1 cellular context compared by ENCODE assay signal in the genomic region with DNA sequence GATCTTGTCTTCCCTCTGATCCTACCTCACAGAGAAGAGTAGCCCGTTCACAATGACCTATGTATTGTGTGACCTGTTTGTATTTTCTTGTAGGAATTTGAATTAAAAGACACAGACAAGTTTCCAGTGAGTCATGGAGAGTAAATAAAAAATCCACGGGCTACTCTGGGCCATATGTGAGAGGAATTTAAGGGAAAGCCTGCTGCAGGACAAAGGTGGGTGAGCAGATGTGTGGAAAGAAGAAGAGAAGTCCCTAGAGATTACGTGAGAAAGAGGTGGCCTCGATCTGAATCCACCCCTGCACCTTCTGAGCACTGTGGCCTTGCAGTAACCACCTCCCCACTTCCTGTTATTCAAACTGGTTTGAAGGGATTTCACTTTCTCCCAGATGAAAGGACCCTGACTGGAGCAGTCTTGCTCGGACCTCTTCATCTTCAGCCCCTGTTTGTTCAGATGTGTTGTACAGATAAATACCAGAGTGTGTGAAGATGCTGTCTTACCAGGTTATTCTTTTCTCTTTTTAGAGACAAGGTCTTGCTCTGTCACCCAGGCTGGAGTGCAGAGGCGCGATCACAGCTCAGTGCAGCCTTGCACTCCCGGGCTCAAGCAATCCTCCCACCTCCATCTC.
TF ChIP-seq lines count a peak whose summit lies in the region.

No MANE protein-coding gene starts in this region.

TF ChIP-seq in HepG2, 621 proteins besides CTCF, POLR2A, EP300 and RAD21 (continued from another document):
- TF ChIP-seq, protein P1, sequence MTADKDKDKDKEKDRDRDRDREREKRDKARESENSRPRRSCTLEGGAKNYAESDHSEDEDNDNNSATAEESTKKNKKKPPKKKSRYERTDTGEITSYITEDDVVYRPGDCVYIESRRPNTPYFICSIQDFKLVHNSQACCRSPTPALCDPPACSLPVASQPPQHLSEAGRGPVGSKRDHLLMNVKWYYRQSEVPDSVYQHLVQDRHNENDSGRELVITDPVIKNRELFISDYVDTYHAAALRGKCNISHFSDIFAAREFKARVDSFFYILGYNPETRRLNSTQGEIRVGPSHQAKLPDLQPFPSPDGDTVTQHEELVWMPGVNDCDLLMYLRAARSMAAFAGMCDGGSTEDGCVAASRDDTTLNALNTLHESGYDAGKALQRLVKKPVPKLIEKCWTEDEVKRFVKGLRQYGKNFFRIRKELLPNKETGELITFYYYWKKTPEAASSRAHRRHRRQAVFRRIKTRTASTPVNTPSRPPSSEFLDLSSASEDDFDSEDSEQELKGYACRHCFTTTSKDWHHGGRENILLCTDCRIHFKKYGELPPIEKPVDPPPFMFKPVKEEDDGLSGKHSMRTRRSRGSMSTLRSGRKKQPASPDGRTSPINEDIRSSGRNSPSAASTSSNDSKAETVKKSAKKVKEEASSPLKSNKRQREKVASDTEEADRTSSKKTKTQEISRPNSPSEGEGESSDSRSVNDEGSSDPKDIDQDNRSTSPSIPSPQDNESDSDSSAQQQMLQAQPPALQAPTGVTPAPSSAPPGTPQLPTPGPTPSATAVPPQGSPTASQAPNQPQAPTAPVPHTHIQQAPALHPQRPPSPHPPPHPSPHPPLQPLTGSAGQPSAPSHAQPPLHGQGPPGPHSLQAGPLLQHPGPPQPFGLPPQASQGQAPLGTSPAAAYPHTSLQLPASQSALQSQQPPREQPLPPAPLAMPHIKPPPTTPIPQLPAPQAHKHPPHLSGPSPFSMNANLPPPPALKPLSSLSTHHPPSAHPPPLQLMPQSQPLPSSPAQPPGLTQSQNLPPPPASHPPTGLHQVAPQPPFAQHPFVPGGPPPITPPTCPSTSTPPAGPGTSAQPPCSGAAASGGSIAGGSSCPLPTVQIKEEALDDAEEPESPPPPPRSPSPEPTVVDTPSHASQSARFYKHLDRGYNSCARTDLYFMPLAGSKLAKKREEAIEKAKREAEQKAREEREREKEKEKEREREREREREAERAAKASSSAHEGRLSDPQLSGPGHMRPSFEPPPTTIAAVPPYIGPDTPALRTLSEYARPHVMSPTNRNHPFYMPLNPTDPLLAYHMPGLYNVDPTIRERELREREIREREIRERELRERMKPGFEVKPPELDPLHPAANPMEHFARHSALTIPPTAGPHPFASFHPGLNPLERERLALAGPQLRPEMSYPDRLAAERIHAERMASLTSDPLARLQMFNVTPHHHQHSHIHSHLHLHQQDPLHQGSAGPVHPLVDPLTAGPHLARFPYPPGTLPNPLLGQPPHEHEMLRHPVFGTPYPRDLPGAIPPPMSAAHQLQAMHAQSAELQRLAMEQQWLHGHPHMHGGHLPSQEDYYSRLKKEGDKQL (CRISPR knock-in tag; IDR thresholded peaks at IDR 0.05; ENCODE audit: low read depth) = no peak
- TF ChIP-seq, protein P2, sequence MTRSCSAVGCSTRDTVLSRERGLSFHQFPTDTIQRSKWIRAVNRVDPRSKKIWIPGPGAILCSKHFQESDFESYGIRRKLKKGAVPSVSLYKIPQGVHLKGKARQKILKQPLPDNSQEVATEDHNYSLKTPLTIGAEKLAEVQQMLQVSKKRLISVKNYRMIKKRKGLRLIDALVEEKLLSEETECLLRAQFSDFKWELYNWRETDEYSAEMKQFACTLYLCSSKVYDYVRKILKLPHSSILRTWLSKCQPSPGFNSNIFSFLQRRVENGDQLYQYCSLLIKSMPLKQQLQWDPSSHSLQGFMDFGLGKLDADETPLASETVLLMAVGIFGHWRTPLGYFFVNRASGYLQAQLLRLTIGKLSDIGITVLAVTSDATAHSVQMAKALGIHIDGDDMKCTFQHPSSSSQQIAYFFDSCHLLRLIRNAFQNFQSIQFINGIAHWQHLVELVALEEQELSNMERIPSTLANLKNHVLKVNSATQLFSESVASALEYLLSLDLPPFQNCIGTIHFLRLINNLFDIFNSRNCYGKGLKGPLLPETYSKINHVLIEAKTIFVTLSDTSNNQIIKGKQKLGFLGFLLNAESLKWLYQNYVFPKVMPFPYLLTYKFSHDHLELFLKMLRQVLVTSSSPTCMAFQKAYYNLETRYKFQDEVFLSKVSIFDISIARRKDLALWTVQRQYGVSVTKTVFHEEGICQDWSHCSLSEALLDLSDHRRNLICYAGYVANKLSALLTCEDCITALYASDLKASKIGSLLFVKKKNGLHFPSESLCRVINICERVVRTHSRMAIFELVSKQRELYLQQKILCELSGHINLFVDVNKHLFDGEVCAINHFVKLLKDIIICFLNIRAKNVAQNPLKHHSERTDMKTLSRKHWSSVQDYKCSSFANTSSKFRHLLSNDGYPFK (CRISPR knock-in tag; IDR thresholded peaks at IDR 0.05; ENCODE audit: borderline replicate concordance) = no peak
- TF ChIP-seq TCF7L2 (IDR thresholded peaks at IDR 0.05; ENCODE audit: low read depth, low read length) (no peak), NR2F2 (IDR thresholded peaks at IDR 0.05; ENCODE audit: borderline replicate concordance, low read depth) (no peak), JUNB (CRISPR knock-in tag; IDR thresholded peaks at IDR 0.05; ENCODE audit: borderline replicate concordance) (no peak), ZNF503 (CRISPR knock-in tag; IDR thresholded peaks at IDR 0.05) (no peak), PCBP1 (IDR thresholded peaks at IDR 0.05; ENCODE audit: borderline replicate concordance, low read depth, low read length) (no peak), BATF2 (CRISPR knock-in tag; IDR thresholded peaks at IDR 0.05) (no peak)
